Comparison of ENCODE assay signal across 1 cellular context in genomic region chr11:101620026-101620425, GRCh38.
TF ChIP-seq lines count a peak whose summit lies in the region.

No MANE protein-coding gene starts in this region.

TF ChIP-seq in GM12878, 131 proteins besides CTCF, POLR2A, EP300 and RAD21:
- TF ChIP-seq E2F4 (IDR thresholded peaks at IDR 0.05; ENCODE audit: low read depth, low read length) = no peak
- no peak for TF ChIP-seq MAX (IDR thresholded peaks at IDR 0.05; ENCODE audit: low read depth, low read length)
- no peak for TF ChIP-seq CBX3 (IDR thresholded peaks at IDR 0.05; ENCODE audit: borderline replicate concordance, low read depth)
- no peak for TF ChIP-seq TCF12 (IDR thresholded peaks at IDR 0.05; ENCODE audit: low read depth, low read length)
- TF ChIP-seq POLR2AphosphoS2 (IDR thresholded peaks at IDR 0.05; ENCODE audit: low read depth, low read length) = no peak
- TF ChIP-seq EGR1 (IDR thresholded peaks at IDR 0.05; ENCODE audit: borderline replicate concordance in 1 of 2, low read depth in 2 of 2, low read length in 2 of 2) = no peak
- no peak for TF ChIP-seq ZNF24 (IDR thresholded peaks at IDR 0.05)
- no peak for TF ChIP-seq RELA (IDR thresholded peaks at IDR 0.05; ENCODE audit: borderline replicate concordance, partially characterized antibody)
- TF ChIP-seq SPI1 (IDR thresholded peaks at IDR 0.05; ENCODE audit: borderline replicate concordance, insufficient read depth, low read depth, low read length) = no peak
- TF ChIP-seq SMC3 (IDR thresholded peaks at IDR 0.05; ENCODE audit: borderline replicate concordance, low read length) = no peak
